1 cellular context compared by ENCODE assay signal in the genomic region with DNA sequence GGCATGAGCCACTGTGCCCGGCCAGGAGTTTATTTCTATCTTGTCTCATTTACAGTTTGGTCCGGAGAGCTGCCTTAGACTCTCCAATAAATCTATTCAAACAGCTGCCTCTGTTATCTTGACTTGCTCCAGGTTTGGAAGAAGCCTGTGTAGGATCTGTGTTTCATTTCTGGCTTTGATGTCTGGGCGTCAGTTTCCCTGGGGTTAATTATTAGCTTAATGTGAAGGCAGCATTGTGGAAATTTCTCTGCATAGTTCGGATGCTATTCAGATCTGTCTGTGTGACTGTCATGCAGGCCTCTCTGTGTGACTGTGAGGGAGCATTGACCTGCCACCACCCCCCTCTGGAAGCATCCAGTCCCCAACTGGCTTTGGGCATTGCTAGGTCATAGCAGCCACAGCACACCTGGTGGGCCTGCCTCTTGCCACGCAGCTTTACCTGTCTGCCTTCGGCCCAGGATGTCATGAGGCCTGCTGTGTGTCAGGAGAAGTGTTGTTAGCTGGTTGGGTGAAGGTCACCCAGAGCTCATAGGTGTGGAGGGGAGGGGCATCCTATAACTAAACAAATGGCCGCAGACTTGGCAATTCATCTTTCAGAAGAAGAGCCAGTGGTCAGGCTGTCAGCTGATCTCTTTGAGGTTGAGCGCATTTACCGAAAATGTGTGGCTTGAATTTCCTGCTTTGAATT.
TF ChIP-seq lines count a peak whose summit lies in the region.

No MANE protein-coding gene starts in this region.

TF ChIP-seq in HepG2, 621 proteins besides CTCF, POLR2A, EP300 and RAD21 (continued from another document and continues in another):
- TF ChIP-seq, protein P1, sequence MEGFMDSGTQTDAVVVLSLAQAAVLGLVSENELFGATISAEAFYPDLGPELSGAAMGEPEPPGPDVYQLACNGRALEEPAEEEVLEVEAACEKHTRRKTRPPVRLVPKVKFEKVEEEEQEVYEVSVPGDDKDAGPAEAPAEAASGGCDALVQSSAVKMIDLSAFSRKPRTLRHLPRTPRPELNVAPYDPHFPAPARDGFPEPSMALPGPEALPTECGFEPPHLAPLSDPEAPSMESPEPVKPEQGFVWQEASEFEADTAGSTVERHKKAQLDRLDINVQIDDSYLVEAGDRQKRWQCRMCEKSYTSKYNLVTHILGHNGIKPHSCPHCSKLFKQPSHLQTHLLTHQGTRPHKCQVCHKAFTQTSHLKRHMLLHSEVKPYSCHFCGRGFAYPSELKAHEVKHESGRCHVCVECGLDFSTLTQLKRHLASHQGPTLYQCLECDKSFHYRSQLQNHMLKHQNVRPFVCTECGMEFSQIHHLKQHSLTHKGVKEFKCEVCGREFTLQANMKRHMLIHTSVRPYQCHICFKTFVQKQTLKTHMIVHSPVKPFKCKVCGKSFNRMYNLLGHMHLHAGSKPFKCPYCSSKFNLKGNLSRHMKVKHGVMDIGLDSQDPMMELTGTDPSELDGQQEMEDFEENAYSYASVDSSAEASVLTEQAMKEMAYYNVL (CRISPR knock-in tag; IDR thresholded peaks at IDR 0.05; ENCODE audit: borderline replicate concordance) = peak; percentile 56; the same call in 1 of the 2 replicates
- TF ChIP-seq, protein P2, sequence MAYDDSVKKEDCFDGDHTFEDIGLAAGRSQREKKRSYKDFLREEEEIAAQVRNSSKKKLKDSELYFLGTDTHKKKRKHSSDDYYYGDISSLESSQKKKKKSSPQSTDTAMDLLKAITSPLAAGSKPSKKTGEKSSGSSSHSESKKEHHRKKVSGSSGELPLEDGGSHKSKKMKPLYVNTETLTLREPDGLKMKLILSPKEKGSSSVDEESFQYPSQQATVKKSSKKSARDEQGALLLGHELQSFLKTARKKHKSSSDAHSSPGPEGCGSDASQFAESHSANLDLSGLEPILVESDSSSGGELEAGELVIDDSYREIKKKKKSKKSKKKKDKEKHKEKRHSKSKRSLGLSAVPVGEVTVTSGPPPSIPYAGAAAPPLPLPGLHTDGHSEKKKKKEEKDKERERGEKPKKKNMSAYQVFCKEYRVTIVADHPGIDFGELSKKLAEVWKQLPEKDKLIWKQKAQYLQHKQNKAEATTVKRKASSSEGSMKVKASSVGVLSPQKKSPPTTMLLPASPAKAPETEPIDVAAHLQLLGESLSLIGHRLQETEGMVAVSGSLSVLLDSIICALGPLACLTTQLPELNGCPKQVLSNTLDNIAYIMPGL (CRISPR knock-in tag; IDR thresholded peaks at IDR 0.05; ENCODE audit: borderline replicate concordance in 1 of 2, low read depth in 1 of 2) = peak in 1 of 2 experiments; percentile 51; a peak in 1 of 4 replicates
- TF ChIP-seq CBX5 (CRISPR knock-in tag; IDR thresholded peaks at IDR 0.05; ENCODE audit: borderline replicate concordance) (0 out of 2 replicates have a peak, but pooled peaks have one; percentile 64), RXRB (CRISPR knock-in tag; IDR thresholded peaks at IDR 0.05; ENCODE audit: borderline replicate concordance) (peak; percentile 77), EED (CRISPR knock-in tag; IDR thresholded peaks at IDR 0.05) (no peak), KMT2B (CRISPR knock-in tag; IDR thresholded peaks at IDR 0.05) (no peak), HOXA9 (CRISPR knock-in tag; IDR thresholded peaks at IDR 0.05; ENCODE audit: borderline replicate concordance) (no peak), ZNF792 (CRISPR knock-in tag; IDR thresholded peaks at IDR 0.05) (peak; percentile 38; the same call in 1 of the 2 replicates), MLLT10 (CRISPR knock-in tag; IDR thresholded peaks at IDR 0.05) (no peak), GTF3A (CRISPR knock-in tag; conservative IDR thresholded peaks at IDR 0.05) (no peak), ZNF660 (CRISPR knock-in tag; IDR thresholded peaks at IDR 0.05; ENCODE audit: borderline replicate concordance, low read depth) (no peak), RARG (CRISPR knock-in tag; IDR thresholded peaks at IDR 0.05; ENCODE audit: low read depth) (no peak), ADNP (CRISPR knock-in tag; IDR thresholded peaks at IDR 0.05) (no peak), ZSCAN25 (CRISPR knock-in tag; IDR thresholded peaks at IDR 0.05) (no peak), ZSCAN9 (CRISPR knock-in tag; IDR thresholded peaks at IDR 0.05; ENCODE audit: borderline replicate concordance) (peak; percentile 63; the same call in 1 of the 2 replicates), KLF6 (CRISPR knock-in tag; IDR thresholded peaks at IDR 0.05) (peak; percentile 88), BORCS8-MEF2B (CRISPR knock-in tag; IDR thresholded peaks at IDR 0.05) (peak; percentile 37; the same call in 1 of the 2 replicates), SP2 (CRISPR knock-in tag; IDR thresholded peaks at IDR 0.05) (no peak), SETDB1 (CRISPR knock-in tag; IDR thresholded peaks at IDR 0.05; ENCODE audit: borderline replicate concordance) (no peak), HOXD1 (CRISPR knock-in tag; IDR thresholded peaks at IDR 0.05) (no peak), ZNF780A (CRISPR knock-in tag; IDR thresholded peaks at IDR 0.05) (no peak), ZNF432 (CRISPR knock-in tag; IDR thresholded peaks at IDR 0.05; ENCODE audit: borderline replicate concordance) (no peak), ZNF138 (CRISPR knock-in tag; IDR thresholded peaks at IDR 0.05; ENCODE audit: low read depth) (no peak), ZNF772 (CRISPR knock-in tag; IDR thresholded peaks at IDR 0.05) (no peak), HHEX (CRISPR knock-in tag; IDR thresholded peaks at IDR 0.05) (no peak), ZNF333 (CRISPR knock-in tag; IDR thresholded peaks at IDR 0.05; ENCODE audit: borderline replicate concordance) (no peak), RCOR2 (CRISPR knock-in tag; IDR thresholded peaks at IDR 0.05) (no peak; the same call in 1 of the 2 replicates), ZNF225 (CRISPR knock-in tag; IDR thresholded peaks at IDR 0.05) (no peak), ONECUT2 (CRISPR knock-in tag; IDR thresholded peaks at IDR 0.05) (no peak), GPN1 (CRISPR knock-in tag; IDR thresholded peaks at IDR 0.05; ENCODE audit: borderline replicate concordance) (no peak), CREB1 (IDR thresholded peaks at IDR 0.05) (no peak), CREB1 (CRISPR knock-in tag; IDR thresholded peaks at IDR 0.05) (peak; percentile 69), MIER2 (CRISPR knock-in tag; IDR thresholded peaks at IDR 0.05) (0 out of 2 replicates have a peak, but pooled peaks have one; percentile 16), ZNF460 (CRISPR knock-in tag; IDR thresholded peaks at IDR 0.05; ENCODE audit: borderline replicate concordance) (no peak; the same call in 1 of the 2 replicates)
- TF ChIP-seq, protein P3, sequence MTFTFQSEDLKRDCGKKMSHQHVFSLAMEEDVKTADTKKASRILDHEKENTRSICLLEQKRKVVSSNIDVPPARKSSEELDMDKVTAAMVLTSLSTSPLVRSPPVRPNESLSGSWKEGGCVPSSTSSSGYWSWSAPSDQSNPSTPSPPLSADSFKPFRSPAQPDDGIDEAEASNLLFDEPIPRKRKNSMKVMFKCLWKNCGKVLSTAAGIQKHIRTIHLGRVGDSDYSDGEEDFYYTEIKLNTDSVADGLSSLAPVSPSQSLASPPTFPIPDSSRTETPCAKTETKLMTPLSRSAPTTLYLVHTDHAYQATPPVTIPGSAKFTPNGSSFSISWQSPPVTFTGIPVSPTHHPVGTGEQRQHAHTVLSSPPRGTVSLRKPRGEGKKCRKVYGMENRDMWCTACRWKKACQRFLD (CRISPR knock-in tag; IDR thresholded peaks at IDR 0.05; ENCODE audit: borderline replicate concordance) = no peak
- TF ChIP-seq, protein P4, sequence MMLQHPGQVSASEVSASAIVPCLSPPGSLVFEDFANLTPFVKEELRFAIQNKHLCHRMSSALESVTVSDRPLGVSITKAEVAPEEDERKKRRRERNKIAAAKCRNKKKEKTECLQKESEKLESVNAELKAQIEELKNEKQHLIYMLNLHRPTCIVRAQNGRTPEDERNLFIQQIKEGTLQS (CRISPR knock-in tag; IDR thresholded peaks at IDR 0.05) = no peak
- TF ChIP-seq, protein P5, sequence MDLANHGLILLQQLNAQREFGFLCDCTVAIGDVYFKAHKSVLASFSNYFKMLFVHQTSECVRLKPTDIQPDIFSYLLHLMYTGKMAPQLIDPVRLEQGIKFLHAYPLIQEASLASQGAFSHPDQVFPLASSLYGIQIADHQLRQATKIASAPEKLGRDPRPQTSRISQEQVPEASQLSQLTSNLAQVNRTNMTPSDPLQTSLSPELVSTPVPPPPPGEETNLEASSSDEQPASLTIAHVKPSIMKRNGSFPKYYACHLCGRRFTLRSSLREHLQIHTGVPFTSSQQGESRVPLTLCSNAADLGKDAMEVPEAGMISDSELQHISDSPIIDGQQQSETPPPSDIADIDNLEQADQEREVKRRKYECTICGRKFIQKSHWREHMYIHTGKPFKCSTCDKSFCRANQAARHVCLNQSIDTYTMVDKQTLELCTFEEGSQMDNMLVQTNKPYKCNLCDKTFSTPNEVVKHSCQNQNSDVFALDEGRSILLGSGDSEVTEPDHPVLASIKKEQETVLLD (CRISPR knock-in tag; IDR thresholded peaks at IDR 0.05; ENCODE audit: low read depth) = no peak
- TF ChIP-seq, protein P6, sequence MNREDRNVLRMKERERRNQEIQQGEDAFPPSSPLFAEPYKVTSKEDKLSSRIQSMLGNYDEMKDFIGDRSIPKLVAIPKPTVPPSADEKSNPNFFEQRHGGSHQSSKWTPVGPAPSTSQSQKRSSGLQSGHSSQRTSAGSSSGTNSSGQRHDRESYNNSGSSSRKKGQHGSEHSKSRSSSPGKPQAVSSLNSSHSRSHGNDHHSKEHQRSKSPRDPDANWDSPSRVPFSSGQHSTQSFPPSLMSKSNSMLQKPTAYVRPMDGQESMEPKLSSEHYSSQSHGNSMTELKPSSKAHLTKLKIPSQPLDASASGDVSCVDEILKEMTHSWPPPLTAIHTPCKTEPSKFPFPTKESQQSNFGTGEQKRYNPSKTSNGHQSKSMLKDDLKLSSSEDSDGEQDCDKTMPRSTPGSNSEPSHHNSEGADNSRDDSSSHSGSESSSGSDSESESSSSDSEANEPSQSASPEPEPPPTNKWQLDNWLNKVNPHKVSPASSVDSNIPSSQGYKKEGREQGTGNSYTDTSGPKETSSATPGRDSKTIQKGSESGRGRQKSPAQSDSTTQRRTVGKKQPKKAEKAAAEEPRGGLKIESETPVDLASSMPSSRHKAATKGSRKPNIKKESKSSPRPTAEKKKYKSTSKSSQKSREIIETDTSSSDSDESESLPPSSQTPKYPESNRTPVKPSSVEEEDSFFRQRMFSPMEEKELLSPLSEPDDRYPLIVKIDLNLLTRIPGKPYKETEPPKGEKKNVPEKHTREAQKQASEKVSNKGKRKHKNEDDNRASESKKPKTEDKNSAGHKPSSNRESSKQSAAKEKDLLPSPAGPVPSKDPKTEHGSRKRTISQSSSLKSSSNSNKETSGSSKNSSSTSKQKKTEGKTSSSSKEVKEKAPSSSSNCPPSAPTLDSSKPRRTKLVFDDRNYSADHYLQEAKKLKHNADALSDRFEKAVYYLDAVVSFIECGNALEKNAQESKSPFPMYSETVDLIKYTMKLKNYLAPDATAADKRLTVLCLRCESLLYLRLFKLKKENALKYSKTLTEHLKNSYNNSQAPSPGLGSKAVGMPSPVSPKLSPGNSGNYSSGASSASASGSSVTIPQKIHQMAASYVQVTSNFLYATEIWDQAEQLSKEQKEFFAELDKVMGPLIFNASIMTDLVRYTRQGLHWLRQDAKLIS (CRISPR knock-in tag; IDR thresholded peaks at IDR 0.05) = no peak
- TF ChIP-seq, protein P7, sequence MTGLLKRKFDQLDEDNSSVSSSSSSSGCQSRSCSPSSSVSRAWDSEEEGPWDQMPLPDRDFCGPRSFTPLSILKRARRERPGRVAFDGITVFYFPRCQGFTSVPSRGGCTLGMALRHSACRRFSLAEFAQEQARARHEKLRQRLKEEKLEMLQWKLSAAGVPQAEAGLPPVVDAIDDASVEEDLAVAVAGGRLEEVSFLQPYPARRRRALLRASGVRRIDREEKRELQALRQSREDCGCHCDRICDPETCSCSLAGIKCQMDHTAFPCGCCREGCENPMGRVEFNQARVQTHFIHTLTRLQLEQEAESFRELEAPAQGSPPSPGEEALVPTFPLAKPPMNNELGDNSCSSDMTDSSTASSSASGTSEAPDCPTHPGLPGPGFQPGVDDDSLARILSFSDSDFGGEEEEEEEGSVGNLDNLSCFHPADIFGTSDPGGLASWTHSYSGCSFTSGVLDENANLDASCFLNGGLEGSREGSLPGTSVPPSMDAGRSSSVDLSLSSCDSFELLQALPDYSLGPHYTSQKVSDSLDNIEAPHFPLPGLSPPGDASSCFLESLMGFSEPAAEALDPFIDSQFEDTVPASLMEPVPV (CRISPR knock-in tag; IDR thresholded peaks at IDR 0.05) = no peak
- TF ChIP-seq, protein P8, sequence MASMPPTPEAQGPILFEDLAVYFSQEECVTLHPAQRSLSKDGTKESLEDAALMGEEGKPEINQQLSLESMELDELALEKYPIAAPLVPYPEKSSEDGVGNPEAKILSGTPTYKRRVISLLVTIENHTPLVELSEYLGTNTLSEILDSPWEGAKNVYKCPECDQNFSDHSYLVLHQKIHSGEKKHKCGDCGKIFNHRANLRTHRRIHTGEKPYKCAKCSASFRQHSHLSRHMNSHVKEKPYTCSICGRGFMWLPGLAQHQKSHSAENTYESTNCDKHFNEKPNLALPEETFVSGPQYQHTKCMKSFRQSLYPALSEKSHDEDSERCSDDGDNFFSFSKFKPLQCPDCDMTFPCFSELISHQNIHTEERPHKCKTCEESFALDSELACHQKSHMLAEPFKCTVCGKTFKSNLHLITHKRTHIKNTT (CRISPR knock-in tag; IDR thresholded peaks at IDR 0.05) = no peak
- TF ChIP-seq, protein P9, sequence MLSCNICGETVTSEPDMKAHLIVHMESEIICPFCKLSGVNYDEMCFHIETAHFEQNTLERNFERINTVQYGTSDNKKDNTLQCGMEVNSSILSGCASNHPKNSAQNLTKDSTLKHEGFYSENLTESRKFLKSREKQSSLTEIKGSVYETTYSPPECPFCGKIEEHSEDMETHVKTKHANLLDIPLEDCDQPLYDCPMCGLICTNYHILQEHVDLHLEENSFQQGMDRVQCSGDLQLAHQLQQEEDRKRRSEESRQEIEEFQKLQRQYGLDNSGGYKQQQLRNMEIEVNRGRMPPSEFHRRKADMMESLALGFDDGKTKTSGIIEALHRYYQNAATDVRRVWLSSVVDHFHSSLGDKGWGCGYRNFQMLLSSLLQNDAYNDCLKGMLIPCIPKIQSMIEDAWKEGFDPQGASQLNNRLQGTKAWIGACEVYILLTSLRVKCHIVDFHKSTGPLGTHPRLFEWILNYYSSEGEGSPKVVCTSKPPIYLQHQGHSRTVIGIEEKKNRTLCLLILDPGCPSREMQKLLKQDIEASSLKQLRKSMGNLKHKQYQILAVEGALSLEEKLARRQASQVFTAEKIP (CRISPR knock-in tag; IDR thresholded peaks at IDR 0.05; ENCODE audit: borderline replicate concordance) = no peak
- TF ChIP-seq, protein P10, sequence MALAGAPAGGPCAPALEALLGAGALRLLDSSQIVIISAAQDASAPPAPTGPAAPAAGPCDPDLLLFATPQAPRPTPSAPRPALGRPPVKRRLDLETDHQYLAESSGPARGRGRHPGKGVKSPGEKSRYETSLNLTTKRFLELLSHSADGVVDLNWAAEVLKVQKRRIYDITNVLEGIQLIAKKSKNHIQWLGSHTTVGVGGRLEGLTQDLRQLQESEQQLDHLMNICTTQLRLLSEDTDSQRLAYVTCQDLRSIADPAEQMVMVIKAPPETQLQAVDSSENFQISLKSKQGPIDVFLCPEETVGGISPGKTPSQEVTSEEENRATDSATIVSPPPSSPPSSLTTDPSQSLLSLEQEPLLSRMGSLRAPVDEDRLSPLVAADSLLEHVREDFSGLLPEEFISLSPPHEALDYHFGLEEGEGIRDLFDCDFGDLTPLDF (CRISPR knock-in tag; IDR thresholded peaks at IDR 0.05) = no peak
- TF ChIP-seq, protein P11, sequence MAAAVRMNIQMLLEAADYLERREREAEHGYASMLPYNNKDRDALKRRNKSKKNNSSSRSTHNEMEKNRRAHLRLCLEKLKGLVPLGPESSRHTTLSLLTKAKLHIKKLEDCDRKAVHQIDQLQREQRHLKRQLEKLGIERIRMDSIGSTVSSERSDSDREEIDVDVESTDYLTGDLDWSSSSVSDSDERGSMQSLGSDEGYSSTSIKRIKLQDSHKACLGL (CRISPR knock-in tag; IDR thresholded peaks at IDR 0.05) = no peak
